Comparison of ENCODE assay signal across 8 cellular contexts in the genomic region with DNA sequence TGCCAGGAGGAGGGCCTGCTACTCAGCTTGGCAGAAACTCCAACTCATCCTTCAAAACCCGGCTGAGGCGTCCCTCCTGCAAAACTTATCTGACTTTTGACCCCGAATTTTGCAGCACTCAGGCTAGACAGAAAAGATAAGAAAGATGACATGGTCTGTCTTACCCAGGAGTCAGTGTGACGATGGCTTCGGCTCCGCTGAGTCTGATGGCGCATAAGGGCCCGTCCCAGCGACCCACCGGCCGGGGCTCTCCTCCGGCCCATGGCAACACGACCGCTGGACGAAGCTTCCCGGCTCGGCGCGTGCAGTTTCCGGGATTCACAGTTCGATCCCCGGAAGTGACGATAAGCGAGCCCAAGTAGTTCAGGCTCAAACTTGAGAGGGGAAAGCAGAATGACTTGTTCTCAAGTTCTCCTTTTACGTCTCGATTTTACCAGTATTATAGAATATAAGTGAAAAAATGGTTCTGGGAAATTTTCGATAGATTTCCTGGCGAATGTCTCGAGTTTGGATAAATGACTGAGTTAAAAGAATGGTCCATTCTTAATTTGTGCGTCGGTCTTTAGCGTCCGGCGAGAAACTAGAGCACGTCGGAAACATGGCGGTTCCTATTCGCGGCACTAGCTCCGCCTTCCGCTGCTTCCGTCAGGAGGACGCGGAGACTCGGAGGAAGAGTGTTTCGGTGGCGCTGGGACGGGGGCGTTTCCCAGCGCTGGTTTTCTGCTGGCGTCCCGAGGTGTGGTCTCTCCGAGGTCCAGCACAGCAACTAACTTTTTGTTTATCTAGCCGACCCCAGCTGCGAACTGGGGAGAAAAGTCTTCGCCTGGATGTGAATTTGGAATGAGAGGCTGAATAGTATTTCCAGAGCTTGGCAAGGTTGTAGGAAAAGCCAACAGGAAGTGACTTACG. TPM values are rescaled to one million over a fixed set of nuclear protein-coding genes. Genes with fewer than 3 reads are reported as not detected.
DNase-seq lines count a peak whose midpoint lies in the region; ATAC-seq lines count a peak whose summit lies in the region.

LSG1 (minus strand) TSS at position 292 of the 909 bp plus-strand sequence; CDS start at position 263, 29 bp downstream.

- no peak within 1 kb of the TSS for H3K23ac ChIP-seq in mesenchymal stem cell (ENCODE audit: low read length in 2 of 2)

- H4K8ac ChIP-seq in mesenchymal stem cell (ENCODE audit: low read length), result peak within 1 kb of the TSS; percentile 27

- 1% methylated on average over 56 of the region's 57 CpGs for WGBS in mesenchymal stem cell

- peak within 1 kb of the TSS in 1 of 2 experiments; percentile 55 for H3K18ac ChIP-seq in mesenchymal stem cell (ENCODE audit: low read depth in 1 of 2, low read length in 2 of 2)

- CTCF ChIA-PET in activated CD8-positive, alpha-beta memory T cell treated with anti-CD3 and anti-CD28 coated beads, Interleukin-2, amount 10 ng/mL, durations not matched to agents 7 days and 5 days (lab: Charles Lee), result interaction anchor here (0.6 to 9.3 kb wide), 26 partner anchors 9 to 915 kb away, joined by 3 to 98 read pairs (median 4); partner anchors contain the start of genes FAM43A, TMEM44 and XXYLT1

- H4K91ac ChIP-seq in mesenchymal stem cell (ENCODE audit: low read length), result no peak within 1 kb of the TSS

- peaks cover 43% of the 10 kb centered on the region for H3K4me1 Mint-ChIP-seq in activated CD8-positive, alpha-beta memory T cell treated with anti-CD3 and anti-CD28 coated beads, Interleukin-2, amount 10 ng/mL, durations not matched to agents 7 days and 5 days

- H3K4me3 ChIP-seq in NT2/D1 (ENCODE audit: insufficient read length, low read depth) (peak within 1 kb of the TSS; percentile 82), endocrine pancreas (ENCODE audit: control insufficient read depth, insufficient read depth, low read length) (peak within 1 kb of the TSS; percentile 91), mesenchymal stem cell (ENCODE audit: insufficient read depth in 1 of 2, low read depth in 1 of 2, low read length in 2 of 2) (peak within 1 kb of the TSS; percentile 83 to 98)

- H3K79me1 ChIP-seq in mesenchymal stem cell (replicated peaks; ENCODE audit: low read length, poor library complexity, severe bottlenecking), result peaks cover 8% of the 10 kb centered on the region

- no peak within 1 kb of the TSS for H2AK5ac ChIP-seq in mesenchymal stem cell (ENCODE audit: low read length, severe bottlenecking)

- no peak within 1 kb of the TSS for H3K14ac ChIP-seq in mesenchymal stem cell (ENCODE audit: low read length in 2 of 2)

- peaks cover 17% of the 10 kb centered on the region for H3K36me3 Mint-ChIP-seq in activated CD8-positive, alpha-beta memory T cell treated with anti-CD3 and anti-CD28 coated beads, Interleukin-2, amount 10 ng/mL, durations not matched to agents 7 days and 5 days

- peak within 1 kb of the TSS in 1 of 2 experiments; percentile 89 for H3K4ac ChIP-seq in mesenchymal stem cell (ENCODE audit: low read depth in 1 of 2, low read length in 2 of 2)

- H3K27me3 Mint-ChIP-seq in activated CD8-positive, alpha-beta memory T cell treated with anti-CD3 and anti-CD28 coated beads, Interleukin-2, amount 10 ng/mL, durations not matched to agents 7 days and 5 days, result no peaks in the 10 kb centered on the region

- H3K9ac ChIP-seq in NT2/D1 (ENCODE audit: insufficient read length, low read depth) (peak within 1 kb of the TSS; percentile 91), endocrine pancreas (ENCODE audit: control insufficient read depth, insufficient read depth, low read length) (peak within 1 kb of the TSS; percentile 86), mesenchymal stem cell (ENCODE audit: low read length) (peak within 1 kb of the TSS; percentile 99)

- H2BK120ac ChIP-seq in mesenchymal stem cell (ENCODE audit: low read depth, low read length), result no peak within 1 kb of the TSS

- peak within 1 kb of the TSS; percentile 95 for H3K27ac Mint-ChIP-seq in activated CD8-positive, alpha-beta memory T cell treated with anti-CD3 and anti-CD28 coated beads, Interleukin-2, amount 10 ng/mL, durations not matched to agents 7 days and 5 days

- H3K4me3 Mint-ChIP-seq in activated CD8-positive, alpha-beta memory T cell treated with anti-CD3 and anti-CD28 coated beads, Interleukin-2, amount 10 ng/mL, durations not matched to agents 7 days and 5 days, result peak within 1 kb of the TSS; percentile 89

- no peaks in the 10 kb centered on the region for H3K9me3 ChIP-seq in NT2/D1 (ENCODE audit: insufficient read depth, low read length)
- H3K9me3 ChIP-seq in endocrine pancreas (ENCODE audit: control insufficient read depth, low read length), result no peaks in the 10 kb centered on the region
- H3K9me3 ChIP-seq in mesenchymal stem cell (ENCODE audit: control insufficient read depth, low read length), result no peaks in the 10 kb centered on the region

- peaks cover 33% of the 10 kb centered on the region for H3K36me3 ChIP-seq in NT2/D1 (ENCODE audit: insufficient read depth, insufficient read length, low read length)
- no peaks in the 10 kb centered on the region for H3K36me3 ChIP-seq in endocrine pancreas (ENCODE audit: control insufficient read depth, insufficient read depth, low read length)
- H3K36me3 ChIP-seq in mesenchymal stem cell (ENCODE audit: control insufficient read depth in 1 of 2, insufficient read depth in 2 of 2, low read depth in 1 of 2, low read length in 2 of 2), result peaks cover 0 to 23% of the 10 kb centered on the region in 2 experiments

- peak; percentile 78 for ATAC-seq in GM21367 (IDR thresholded peaks at IDR 0.05; ENCODE audit: unreplicated experiment)
- peak; percentile 93 for ATAC-seq in activated CD8-positive, alpha-beta memory T cell treated with anti-CD3 and anti-CD28 coated beads, Interleukin-2, amount 10 ng/mL, durations not matched to agents 7 days and 5 days

- H3K27ac ChIP-seq in mesenchymal stem cell (ENCODE audit: low read length, poor library complexity, severe bottlenecking), result peak within 1 kb of the TSS; percentile 89

- H2BK5ac ChIP-seq in mesenchymal stem cell (ENCODE audit: low read depth, low read length, poor library complexity, severe bottlenecking), result no peak within 1 kb of the TSS

- H2BK12ac ChIP-seq in mesenchymal stem cell (ENCODE audit: low read length in 2 of 2), result no peak within 1 kb of the TSS

- H3K4me2 ChIP-seq in mesenchymal stem cell (ENCODE audit: low read length, poor library complexity, severe bottlenecking), result peak within 1 kb of the TSS; percentile 78

- peak; percentile 97 for DNase-seq in COLO829 (ENCODE audit: low spot score)
- DNase-seq in HUDEP-2 (lab: John Stamatoyannopoulos, UW; ENCODE audit: unreplicated experiment in 76 of 76), result peak in 74 of 76 experiments; percentile 19 to 93 (median 85)
- DNase-seq in NT2/D1 (ENCODE audit: low read depth, low spot score), result peak; percentile 95
- peak; percentile 93 for DNase-seq in activated CD8-positive, alpha-beta memory T cell treated with anti-CD3 and anti-CD28 coated beads, Interleukin-2, amount 10 ng/mL, durations not matched to agents 7 days and 5 days
- peak; percentile 97 for DNase-seq in mesenchymal stem cell
- peak; percentile 78 for DNase-seq in stimulated activated CD8-positive, alpha-beta memory T cell treated with anti-CD3 and anti-CD28 coated beads, Interleukin-12 subunit alpha, Interleukin-12 subunit beta, amount 100 ng/mL, for 4 hours (ENCODE audit: low read depth)

- H2AFZ ChIP-seq in mesenchymal stem cell (ENCODE audit: low read depth, low read length), result peak within 1 kb of the TSS; percentile 68

- H3K27me3 ChIP-seq in NT2/D1 (ENCODE audit: insufficient read depth, insufficient read length) (peaks cover 7% of the 10 kb centered on the region), endocrine pancreas (ENCODE audit: control insufficient read depth, insufficient read depth, low read length) (peaks cover 9% of the 10 kb centered on the region), mesenchymal stem cell (ENCODE audit: control insufficient read depth in 1 of 2, insufficient read depth in 1 of 2, low read length in 2 of 2) (peaks cover 6 to 13% of the 10 kb centered on the region in 2 experiments)

- H3K4me1 ChIP-seq in NT2/D1 (ENCODE audit: insufficient read depth, insufficient read length) (no peaks in the 10 kb centered on the region), endocrine pancreas (ENCODE audit: control insufficient read depth, insufficient read depth, low read length) (peaks cover 11% of the 10 kb centered on the region), mesenchymal stem cell (ENCODE audit: control insufficient read depth, insufficient read depth, low read depth, low read length) (no peaks in the 10 kb centered on the region)

- no peak within 1 kb of the TSS for H2BK15ac ChIP-seq in mesenchymal stem cell (ENCODE audit: low read depth, poor library complexity, severe bottlenecking)

- H3K9me3 Mint-ChIP-seq in activated CD8-positive, alpha-beta memory T cell treated with anti-CD3 and anti-CD28 coated beads, Interleukin-2, amount 10 ng/mL, durations not matched to agents 7 days and 5 days (ENCODE audit: low read depth), result no peaks in the 10 kb centered on the region

RNA-seq across cellular contexts. Expression of gene LSG1, which starts in this region (rescaled TPM):
- total RNA-seq in activated CD8-positive, alpha-beta memory T cell treated with anti-CD3 and anti-CD28 coated beads, Interleukin-2, amount 10 ng/mL, durations not matched to agents 7 days and 5 days, result 10 to 100 TPM; 42.8 to 58.7 TPM
- 21.0 TPM for polyA plus RNA-seq in mesenchymal stem cell (2013, experiment 1 of 2)
- polyA plus RNA-seq in mesenchymal stem cell (2013, experiment 2 of 2), result 19.0 TPM

Comparison
In these comparisons a context has a peak if more than half of its experiments do, and no peak if none do; other contexts are left out.
1. Peak in every context shown above with its lines: DNase-seq, ATAC-seq, H3K4me3 ChIP-seq and H3K27ac ChIP-seq.